In the genomic region with DNA sequence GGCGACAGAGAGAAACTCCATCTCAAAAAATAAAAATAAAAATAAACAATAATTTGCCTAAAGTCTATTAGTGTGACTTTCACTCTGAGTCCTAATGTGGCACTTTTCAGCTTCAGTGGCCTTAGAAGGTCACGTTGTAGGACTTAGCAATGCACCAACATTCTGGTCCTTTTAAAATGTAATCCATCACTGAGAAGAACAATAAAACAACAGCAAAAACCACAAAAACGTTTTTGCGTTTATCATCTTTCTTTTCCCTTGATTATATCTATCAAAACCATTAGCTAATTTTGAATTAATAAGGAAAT, we compare ENCODE assay signal across 16 cellular contexts.
DNase-seq lines count a peak whose midpoint lies in the region; ATAC-seq and TF ChIP-seq lines count a peak whose summit lies in the region.
"Had no signal": no experiment of that assay in that cellular context is flagged by ENCODE, and none has a peak within 500 bp of the region (broad histone marks: within the 10 kb centered on the region; RNA-seq: fewer than 3 reads in every experiment).

No MANE protein-coding gene starts in this region.

- no peak overlapping the region for H3K4me3 ChIP-seq in dorsolateral prefrontal cortex
- H3K4me3 ChIP-seq: gastroesophageal sphincter, left lung had no signal

- H3K4me1 Mint-ChIP-seq in stimulated activated naive B cell treated with anti-CD40 and anti-IgM and Interleukin-4, amounts not matched to agents 10 μg/mL and 1 μg/mL and 100 μg/mL, for 72 hours: peaks cover 13 to 18% of the 10 kb centered on the region in 2 donors
- peaks cover 11% of the 10 kb centered on the region for H3K4me1 Mint-ChIP-seq in stimulated activated naive CD8-positive, alpha-beta T cell treated with anti-CD3 and anti-CD28 coated beads, Interleukin-15, amount 100 ng/mL, for 72 hours
- H3K4me1 Mint-ChIP-seq: activated naive CD4-positive, alpha-beta T cell treated with anti-CD3 and anti-CD28 coated beads, Interleukin-2, amount 50 U/mL, for 24 hours had no signal

- peaks cover 2 to 4% of the 10 kb centered on the region in 2 donors for H3K36me3 Mint-ChIP-seq in stimulated activated naive B cell treated with anti-CD40 and anti-IgM and Interleukin-4, amounts not matched to agents 10 μg/mL and 1 μg/mL and 100 μg/mL, for 72 hours
- H3K36me3 Mint-ChIP-seq: activated naive CD4-positive, alpha-beta T cell treated with anti-CD3 and anti-CD28 coated beads, Interleukin-2, amount 50 U/mL, for 24 hours had no signal

- no peak overlapping the region for H3K27ac ChIP-seq in dorsolateral prefrontal cortex
- H3K27ac ChIP-seq: gastroesophageal sphincter, left lung had no signal

- ATAC-seq in GM19351 (IDR thresholded peaks at IDR 0.05; ENCODE audit: unreplicated experiment) (peak; percentile 60), HG02678 (IDR thresholded peaks at IDR 0.05; ENCODE audit: unreplicated experiment) (peak; percentile 25), HG03442 (IDR thresholded peaks at IDR 0.05; ENCODE audit: unreplicated experiment) (peak; percentile 52)
- peak; percentile 29 to 46 for ATAC-seq in stimulated activated naive B cell treated with anti-CD40 and anti-IgM and Interleukin-4, amounts not matched to agents 10 μg/mL and 1 μg/mL and 100 μg/mL, for 72 hours (replicated peaks)
- no peak for ATAC-seq in stimulated activated naive CD8-positive, alpha-beta T cell treated with anti-CD3 and anti-CD28 coated beads, Interleukin-15, amount 100 ng/mL, for 72 hours
- ATAC-seq: gastroesophageal sphincter had no signal

- no peak for DNase-seq in stimulated activated naive B cell treated with anti-CD40 and anti-IgM and Interleukin-4, amounts not matched to agents 10 μg/mL and 1 μg/mL and 100 μg/mL, for 72 hours
- no peak for DNase-seq in activated CD8-positive, alpha-beta memory T cell treated with anti-CD3 and anti-CD28 coated beads for 24 hours
- DNase-seq in A172 (ENCODE audit: low spot score) (no peak), dorsolateral prefrontal cortex (no peak)
- no peak for DNase-seq in stimulated activated naive CD8-positive, alpha-beta T cell treated with anti-CD3 and anti-CD28 coated beads, Interleukin-15, amount 100 ng/mL, for 72 hours
- DNase-seq: activated CD4-positive, alpha-beta T cell treated with anti-CD3 and anti-CD28 coated beads, Interleukin-2, amount 50 U/mL, for 1 hour; cortex of kidney; Karpas-422; left lung; NCI-H510A treated with DMSO at 0.1 percent for 48 hours; stimulated activated CD4-positive, alpha-beta T cell treated with anti-CD3 and anti-CD28 coated beads, Interleukin-2, amount 100 ng/mL, for 48 hours had no signal

- peak overlapping the region; percentile 99 for H3K27ac Mint-ChIP-seq in stimulated activated naive B cell treated with anti-CD40 and anti-IgM and Interleukin-4, amounts not matched to agents 10 μg/mL and 1 μg/mL and 100 μg/mL, for 72 hours
- H3K27ac Mint-ChIP-seq in stimulated activated naive CD8-positive, alpha-beta T cell treated with anti-CD3 and anti-CD28 coated beads, Interleukin-15, amount 100 ng/mL, for 72 hours: no peak overlapping the region
- H3K27ac Mint-ChIP-seq: activated naive CD4-positive, alpha-beta T cell treated with anti-CD3 and anti-CD28 coated beads, Interleukin-2, amount 50 U/mL, for 24 hours had no signal

- intact Hi-C loops in dorsolateral prefrontal cortex (cut with DNase I): no loop called here

- H3K27me3 ChIP-seq in dorsolateral prefrontal cortex: no peaks in the 10 kb centered on the region
- H3K27me3 ChIP-seq: gastroesophageal sphincter, left lung had no signal

- H3K9me3 Mint-ChIP-seq in stimulated activated naive B cell treated with anti-CD40 and anti-IgM and Interleukin-4, amounts not matched to agents 10 μg/mL and 1 μg/mL and 100 μg/mL, for 72 hours: peaks cover 5 to 10% of the 10 kb centered on the region in 2 donors
- peaks cover 15 to 21% of the 10 kb centered on the region in 2 donors for H3K9me3 Mint-ChIP-seq in stimulated activated naive CD8-positive, alpha-beta T cell treated with anti-CD3 and anti-CD28 coated beads, Interleukin-15, amount 100 ng/mL, for 72 hours

- TF ChIP-seq CTCF in dorsolateral prefrontal cortex (IDR thresholded peaks at IDR 0.05 in 54 of 56, conservative IDR thresholded peaks at IDR 0.05 in 2 of 56; ENCODE audit: low read depth in 1 of 56, partially characterized antibody in 56 of 56): no peak

- no peak overlapping the region for H3K4me3 Mint-ChIP-seq in stimulated activated naive B cell treated with anti-CD40 and anti-IgM and Interleukin-4, amounts not matched to agents 10 μg/mL and 1 μg/mL and 100 μg/mL, for 72 hours
- no peak overlapping the region for H3K4me3 Mint-ChIP-seq in stimulated activated naive CD8-positive, alpha-beta T cell treated with anti-CD3 and anti-CD28 coated beads, Interleukin-15, amount 100 ng/mL, for 72 hours
- H3K4me3 Mint-ChIP-seq: activated naive CD4-positive, alpha-beta T cell treated with anti-CD3 and anti-CD28 coated beads, Interleukin-2, amount 50 U/mL, for 24 hours had no signal

- H3K27me3 Mint-ChIP-seq in stimulated activated naive B cell treated with anti-CD40 and anti-IgM and Interleukin-4, amounts not matched to agents 10 μg/mL and 1 μg/mL and 100 μg/mL, for 72 hours: no peaks in the 10 kb centered on the region
- H3K27me3 Mint-ChIP-seq in stimulated activated naive CD8-positive, alpha-beta T cell treated with anti-CD3 and anti-CD28 coated beads, Interleukin-15, amount 100 ng/mL, for 72 hours: no peaks in the 10 kb centered on the region
- H3K27me3 Mint-ChIP-seq: activated naive CD4-positive, alpha-beta T cell treated with anti-CD3 and anti-CD28 coated beads, Interleukin-2, amount 50 U/mL, for 24 hours had no signal
